In the genomic region with DNA sequence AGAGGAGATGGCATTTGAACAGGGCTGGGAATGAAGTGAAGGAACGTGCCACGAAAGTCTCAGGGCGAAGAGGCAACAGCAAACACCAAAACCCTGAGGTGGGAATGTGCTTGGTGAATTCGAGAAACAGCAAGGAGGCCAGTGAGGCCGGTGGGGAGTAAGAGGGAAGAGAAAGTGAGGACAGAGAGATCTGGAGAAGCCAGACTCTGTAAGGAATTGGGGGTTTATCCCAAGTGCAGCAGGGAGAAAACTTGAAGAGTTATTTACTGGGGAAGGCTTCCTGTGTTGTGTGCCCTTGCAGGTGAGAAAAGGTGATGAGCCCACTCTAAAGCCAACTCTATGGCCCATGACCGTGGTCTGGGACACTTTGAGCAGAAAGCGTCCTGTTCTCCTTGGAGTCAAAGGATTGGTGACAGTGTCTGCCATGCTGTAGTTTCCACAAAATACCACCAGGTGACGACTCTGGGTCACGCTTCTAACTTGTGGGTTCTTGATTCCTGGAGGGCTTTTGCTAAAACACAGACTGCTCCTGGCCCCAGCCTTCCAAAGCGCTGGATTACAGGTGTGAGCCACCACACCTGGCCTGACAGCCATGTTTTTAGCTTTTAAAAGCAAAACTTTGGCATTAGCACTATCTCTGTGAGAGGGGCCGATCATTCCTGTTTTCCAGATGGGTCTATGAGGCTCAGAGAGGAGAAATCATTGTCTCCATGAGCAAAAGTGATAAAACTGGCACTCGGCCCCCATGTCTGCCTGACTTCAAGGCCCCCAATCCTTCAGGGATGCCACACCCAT, we compare ENCODE assay signal across 1 cellular context.
TF ChIP-seq lines count a peak whose summit lies in the region.

No MANE protein-coding gene starts in this region.

TF ChIP-seq in liver, 16 proteins besides CTCF, POLR2A, EP300 and RAD21 (continued from another document):
- TF ChIP-seq, protein P1, sequence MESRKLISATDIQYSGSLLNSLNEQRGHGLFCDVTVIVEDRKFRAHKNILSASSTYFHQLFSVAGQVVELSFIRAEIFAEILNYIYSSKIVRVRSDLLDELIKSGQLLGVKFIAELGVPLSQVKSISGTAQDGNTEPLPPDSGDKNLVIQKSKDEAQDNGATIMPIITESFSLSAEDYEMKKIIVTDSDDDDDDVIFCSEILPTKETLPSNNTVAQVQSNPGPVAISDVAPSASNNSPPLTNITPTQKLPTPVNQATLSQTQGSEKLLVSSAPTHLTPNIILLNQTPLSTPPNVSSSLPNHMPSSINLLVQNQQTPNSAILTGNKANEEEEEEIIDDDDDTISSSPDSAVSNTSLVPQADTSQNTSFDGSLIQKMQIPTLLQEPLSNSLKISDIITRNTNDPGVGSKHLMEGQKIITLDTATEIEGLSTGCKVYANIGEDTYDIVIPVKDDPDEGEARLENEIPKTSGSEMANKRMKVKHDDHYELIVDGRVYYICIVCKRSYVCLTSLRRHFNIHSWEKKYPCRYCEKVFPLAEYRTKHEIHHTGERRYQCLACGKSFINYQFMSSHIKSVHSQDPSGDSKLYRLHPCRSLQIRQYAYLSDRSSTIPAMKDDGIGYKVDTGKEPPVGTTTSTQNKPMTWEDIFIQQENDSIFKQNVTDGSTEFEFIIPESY (IDR thresholded peaks at IDR 0.05), result no peak
- TF ChIP-seq, protein P2, sequence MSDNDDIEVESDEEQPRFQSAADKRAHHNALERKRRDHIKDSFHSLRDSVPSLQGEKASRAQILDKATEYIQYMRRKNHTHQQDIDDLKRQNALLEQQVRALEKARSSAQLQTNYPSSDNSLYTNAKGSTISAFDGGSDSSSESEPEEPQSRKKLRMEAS (IDR thresholded peaks at IDR 0.05), result no peak
- TF ChIP-seq, protein P3, sequence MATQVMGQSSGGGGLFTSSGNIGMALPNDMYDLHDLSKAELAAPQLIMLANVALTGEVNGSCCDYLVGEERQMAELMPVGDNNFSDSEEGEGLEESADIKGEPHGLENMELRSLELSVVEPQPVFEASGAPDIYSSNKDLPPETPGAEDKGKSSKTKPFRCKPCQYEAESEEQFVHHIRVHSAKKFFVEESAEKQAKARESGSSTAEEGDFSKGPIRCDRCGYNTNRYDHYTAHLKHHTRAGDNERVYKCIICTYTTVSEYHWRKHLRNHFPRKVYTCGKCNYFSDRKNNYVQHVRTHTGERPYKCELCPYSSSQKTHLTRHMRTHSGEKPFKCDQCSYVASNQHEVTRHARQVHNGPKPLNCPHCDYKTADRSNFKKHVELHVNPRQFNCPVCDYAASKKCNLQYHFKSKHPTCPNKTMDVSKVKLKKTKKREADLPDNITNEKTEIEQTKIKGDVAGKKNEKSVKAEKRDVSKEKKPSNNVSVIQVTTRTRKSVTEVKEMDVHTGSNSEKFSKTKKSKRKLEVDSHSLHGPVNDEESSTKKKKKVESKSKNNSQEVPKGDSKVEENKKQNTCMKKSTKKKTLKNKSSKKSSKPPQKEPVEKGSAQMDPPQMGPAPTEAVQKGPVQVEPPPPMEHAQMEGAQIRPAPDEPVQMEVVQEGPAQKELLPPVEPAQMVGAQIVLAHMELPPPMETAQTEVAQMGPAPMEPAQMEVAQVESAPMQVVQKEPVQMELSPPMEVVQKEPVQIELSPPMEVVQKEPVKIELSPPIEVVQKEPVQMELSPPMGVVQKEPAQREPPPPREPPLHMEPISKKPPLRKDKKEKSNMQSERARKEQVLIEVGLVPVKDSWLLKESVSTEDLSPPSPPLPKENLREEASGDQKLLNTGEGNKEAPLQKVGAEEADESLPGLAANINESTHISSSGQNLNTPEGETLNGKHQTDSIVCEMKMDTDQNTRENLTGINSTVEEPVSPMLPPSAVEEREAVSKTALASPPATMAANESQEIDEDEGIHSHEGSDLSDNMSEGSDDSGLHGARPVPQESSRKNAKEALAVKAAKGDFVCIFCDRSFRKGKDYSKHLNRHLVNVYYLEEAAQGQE (IDR thresholded peaks at IDR 0.05), result no peak
- TF ChIP-seq SP1 (IDR thresholded peaks at IDR 0.05) (no peak), FOXA1 (IDR thresholded peaks at IDR 0.05) (no peak)
